11 cellular contexts compared by ENCODE assay signal in genomic region chr10:31172925-31173324, GRCh38.
"Had no signal": no experiment of that assay in that cellular context is flagged by ENCODE, and none has a peak within 500 bp of the region (broad histone marks: within the 10 kb centered on the region; RNA-seq: fewer than 3 reads in every experiment).

No MANE protein-coding gene starts in this region.

- H3K4me2 ChIP-seq: GM23338 had no signal

- FAIRE-seq: H1, H54 had no signal

- ATAC-seq: GM23338, HCT116 had no signal

- H3K27ac Mint-ChIP-seq: GM23338, H9, HFFc6 had no signal

- H3K36me3 ChIP-seq: HAP-1 had no signal

- H3K4me1 ChIP-seq: HAP-1 had no signal

- H3K9ac ChIP-seq: GM23248 had no signal

- DNase-seq: GM23248, GOT3, H7, H9, HCEC 1CT, HFFc6 had no signal

- H3K4me1 Mint-ChIP-seq: GM23338, H9 had no signal

- H3K4me3 Mint-ChIP-seq: GM23338, H9, HFFc6 had no signal

- H3K4me3 ChIP-seq: GM23248, GM23338, HAP-1 had no signal

- H3K9me3 ChIP-seq: HAP-1 had no signal

- H2AFZ ChIP-seq: GM23248, GM23338 had no signal

- H3K27ac ChIP-seq: GM23248 had no signal
